ENCODE assay signal across 17 cellular contexts in genomic region chr4:37830640-37831039, GRCh38. TPM values are rescaled to one million over a fixed set of nuclear protein-coding genes. Genes with fewer than 3 reads are reported as not detected.
A peak's percentile ranks its signal among the peaks of the same experiment; 100 is the strongest.
DNase-seq lines count a peak whose midpoint lies in the region; ATAC-seq lines count a peak whose summit lies in the region.
"Had no signal": no experiment of that assay in that cellular context is flagged by ENCODE, and none has a peak within 500 bp of the region (broad histone marks: within the 10 kb centered on the region; RNA-seq: fewer than 3 reads in every experiment).

No MANE protein-coding gene starts in this region.

- peak; percentile 7 for DNase-seq in NCI-H345 (lab: John Stamatoyannopoulos, UW)
- DNase-seq in NCI-H345 treated with DMSO at 0.1 percent for 48 hours (lab: John Stamatoyannopoulos, UW; ENCODE audit: unreplicated experiment): no peak
- peak; percentile 41 for DNase-seq in NCI-H146 treated with DMSO at 0.1 percent for 48 hours (lab: John Stamatoyannopoulos, UW; ENCODE audit: unreplicated experiment)
- DNase-seq in NCI-H510A treated with DMSO at 0.1 percent for 48 hours (lab: John Stamatoyannopoulos, UW): peak; percentile 55
- DNase-seq in LoVo (ENCODE audit: low spot score): no peak
- no peak for DNase-seq in HuH-7 (ENCODE audit: low spot score)
- DNase-seq in SW 1271 (lab: John Stamatoyannopoulos, UW): no peak
- DNase-seq: CD8-positive, alpha-beta memory T cell; GDM1; KG1; MG63; NCI-H1092; NCI-H1930; NCI-H446; SIG-M5 had no signal

- peak; percentile 85 for ATAC-seq in esophagus mucosa
- ATAC-seq: GM12878 had no signal

RNA-seq across cellular contexts. Expression of gene PGM2, which starts 4.2 kb away (rescaled TPM):
- 114 TPM for total RNA-seq in esophagus mucosa

Comparison
In these comparisons a context has a peak if more than half of its experiments do, and no peak if none do; other contexts are left out.
1. DNase-seq: peak in NCI-H345 (single experiment), NCI-H146 treated with DMSO at 0.1 percent for 48 hours (single experiment) and NCI-H510A treated with DMSO at 0.1 percent for 48 hours (single experiment); none in NCI-H345 treated with DMSO at 0.1 percent for 48 hours (single experiment), LoVo (single experiment), HuH-7 (single experiment) and SW 1271 (0 of 2).